Comparison of ENCODE assay signal across 8 cellular contexts in genomic region chr6:150004783-150005717, GRCh38. TPM values are rescaled to one million over a fixed set of nuclear protein-coding genes. Genes with fewer than 3 reads are reported as not detected.
DNase-seq lines count a peak whose midpoint lies in the region; ATAC-seq and TF ChIP-seq lines count a peak whose summit lies in the region.

No MANE protein-coding gene starts in this region.

- H3K9me3 Mint-ChIP-seq in type B pancreatic cell, result no peaks in the 10 kb centered on the region

- H3K27me3 ChIP-seq in adipocyte (replicated peaks; ENCODE audit: control insufficient read depth, insufficient read depth, low read length), result peaks cover 56% of the 10 kb centered on the region

- ATAC-seq in HG02759 (IDR thresholded peaks at IDR 0.05; ENCODE audit: unreplicated experiment), result peak; percentile 70
- peak; percentile 98 to 99 for ATAC-seq in left cardiac atrium

- H3K4me1 Mint-ChIP-seq in type B pancreatic cell (ENCODE audit: unreplicated experiment), result peaks cover 4% of the 10 kb centered on the region

- H3K27ac Mint-ChIP-seq in type B pancreatic cell, result peak overlapping the region; percentile 68

- peaks cover 7% of the 10 kb centered on the region for H3K9me3 ChIP-seq in adipocyte (ENCODE audit: control insufficient read depth, low read length)

- H3K4me3 ChIP-seq in GM12864 (ENCODE audit: low read depth, low read length), result peak overlapping the region; percentile 44
- H3K4me3 ChIP-seq in adipocyte (ENCODE audit: low read length), result peak overlapping the region; percentile 77

- intact Hi-C loops in left cardiac atrium (cut with DNase I), result loop anchor here in 1 of 2 donors (10.0 kb wide), 1 partner anchor 160 kb away; no protein-coding TSS in a partner anchor
- intact Hi-C loops in posterior cingulate gyrus (cut with DNase I), result no loop called here

- DNase-seq in GM12864 (ENCODE audit: low read depth) (peak; percentile 43), NCI-H1417 (lab: John Stamatoyannopoulos, UW) (peak; percentile 90 to 97 (median 95)), SW480 (ENCODE audit: low spot score) (peak; percentile 86), adipocyte (ENCODE audit: low read depth) (peak; percentile 94), left cardiac atrium (peak; percentile 95), posterior cingulate gyrus (peak; percentile 63 to 96 (median 78)), type B pancreatic cell (ENCODE audit: extremely low spot score, unreplicated experiment) (peak; percentile 93)

- H3K4me3 Mint-ChIP-seq in type B pancreatic cell, result peak overlapping the region; percentile 91

- no peaks in the 10 kb centered on the region for H3K36me3 ChIP-seq in adipocyte (ENCODE audit: control insufficient read depth, insufficient read depth, low read length, severe bottlenecking)

- no peaks in the 10 kb centered on the region for H3K4me1 ChIP-seq in adipocyte (ENCODE audit: control insufficient read depth, insufficient read depth, low read length)

- H3K9ac ChIP-seq in adipocyte (ENCODE audit: low read length), result peak overlapping the region; percentile 45

- TF ChIP-seq CTCF in GM12864 (IDR thresholded peaks at IDR 0.05; ENCODE audit: low read depth, low read length, missing control alignments), result no peak
- no peak for TF ChIP-seq CTCF in type B pancreatic cell (conservative IDR thresholded peaks at IDR 0.05)

- H3K36me3 Mint-ChIP-seq in type B pancreatic cell, result no peaks in the 10 kb centered on the region

- peaks cover 57% of the 10 kb centered on the region for H3K27me3 Mint-ChIP-seq in type B pancreatic cell

RNA-seq across cellular contexts. Expression of gene RAET1L, which starts 20.3 kb away (rescaled TPM):
- total RNA-seq in left cardiac atrium (not detected), type B pancreatic cell (ENCODE audit: low replicate concordance) (not detected in 2 replicates)

RNA-seq across cellular contexts. Expression of gene ULBP1, which starts 41.3 kb away (rescaled TPM):
- total RNA-seq in left cardiac atrium, result under 1 TPM; 0.08 to 0.12 TPM
- total RNA-seq in type B pancreatic cell (ENCODE audit: low replicate concordance), result 0.48 and 8.2 TPM in 2 replicates

Comparison
In these comparisons a context has a peak if more than half of its experiments do, and no peak if none do; other contexts are left out.
1. Peak in every context shown above with its lines: DNase-seq, ATAC-seq and H3K4me3 ChIP-seq.
2. DNase-seq: peak in every context shown above with its lines; median percentile 95 in NCI-H1417; 95 in left cardiac atrium; 94 in adipocyte; 93 in type B pancreatic cell; 86 in SW480; 78 in posterior cingulate gyrus; 43 in GM12864.